In the genomic region with DNA sequence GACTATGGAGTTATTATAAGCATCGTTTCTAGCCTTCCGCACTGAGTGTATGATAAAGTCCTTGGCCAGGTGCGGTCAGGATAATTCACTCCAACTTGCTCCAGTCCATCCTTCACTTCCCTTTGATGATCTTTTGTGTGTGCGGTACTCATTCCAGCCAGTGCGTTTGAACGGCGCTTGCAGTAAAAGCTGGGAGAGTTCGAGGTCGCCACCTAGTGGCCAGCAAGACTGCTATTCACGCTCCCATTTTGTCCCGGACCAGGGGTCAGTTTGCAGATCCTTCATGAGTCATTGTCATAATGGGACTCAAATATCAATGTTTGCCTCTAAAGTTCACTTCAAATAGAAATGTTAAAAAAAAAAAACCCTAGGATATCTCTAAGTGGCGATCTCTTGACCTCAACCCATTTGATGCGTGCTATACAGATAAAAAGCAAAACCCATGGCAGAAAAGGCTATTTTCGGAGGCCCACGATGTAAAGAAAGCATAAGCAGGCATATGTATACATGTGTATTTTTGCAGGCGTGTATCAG, we compare ENCODE assay signal across 8 cellular contexts.
DNase-seq lines count a peak whose midpoint lies in the region; ATAC-seq and TF ChIP-seq lines count a peak whose summit lies in the region.

No MANE protein-coding gene starts in this region.

- intact Hi-C loops in activated CD4-positive, alpha-beta T cell treated with anti-CD3 and anti-CD28 coated beads, Interleukin-2, amount 10 ng/mL, durations not matched to agents 24 days and 14 days (cut with micrococcal nuclease) = no loop called here

- ATAC-seq in left lobe of liver (peak; percentile 99), HG02763 (IDR thresholded peaks at IDR 0.05; ENCODE audit: unreplicated experiment) (no peak)
- peak; percentile 73 to 75 for ATAC-seq in stimulated activated naive B cell treated with anti-CD40 and anti-IgM and Interleukin-4, amounts not matched to agents 10 μg/mL and 1 μg/mL and 100 μg/mL, for 72 hours (replicated peaks)

- H3K27ac Mint-ChIP-seq in activated CD4-positive, alpha-beta T cell treated with anti-CD3 and anti-CD28 coated beads, Interleukin-2, amount 10 ng/mL, durations not matched to agents 24 days and 14 days = no peak overlapping the region
- H3K27ac Mint-ChIP-seq in stimulated activated naive B cell treated with anti-CD40 and anti-IgM and Interleukin-4, amounts not matched to agents 10 μg/mL and 1 μg/mL and 100 μg/mL, for 72 hours = no peak overlapping the region

- peaks cover 3% of the 10 kb centered on the region for H3K9me3 Mint-ChIP-seq in activated CD4-positive, alpha-beta T cell treated with anti-CD3 and anti-CD28 coated beads, Interleukin-2, amount 10 ng/mL, durations not matched to agents 24 days and 14 days
- H3K9me3 Mint-ChIP-seq in stimulated activated naive B cell treated with anti-CD40 and anti-IgM and Interleukin-4, amounts not matched to agents 10 μg/mL and 1 μg/mL and 100 μg/mL, for 72 hours = peaks cover 1 to 4% of the 10 kb centered on the region in 2 donors

- no peaks in the 10 kb centered on the region for H3K36me3 Mint-ChIP-seq in activated CD4-positive, alpha-beta T cell treated with anti-CD3 and anti-CD28 coated beads, Interleukin-2, amount 10 ng/mL, durations not matched to agents 24 days and 14 days (ENCODE audit: low read depth)
- H3K36me3 Mint-ChIP-seq in stimulated activated naive B cell treated with anti-CD40 and anti-IgM and Interleukin-4, amounts not matched to agents 10 μg/mL and 1 μg/mL and 100 μg/mL, for 72 hours = no peaks in the 10 kb centered on the region

- peak; percentile 69 for DNase-seq in activated CD4-positive, alpha-beta T cell treated with anti-CD3 and anti-CD28 coated beads, Interleukin-2, amount 10 ng/mL, durations not matched to agents 24 days and 14 days
- no peak for DNase-seq in activated CD4-positive, alpha-beta T cell treated with anti-CD3 and anti-CD28 coated beads for 4 hours
- peak; percentile 74 for DNase-seq in Jurkat, Clone E6-1 (ENCODE audit: low read depth, low spot score)
- DNase-seq in OCI-M1 (lab: John Stamatoyannopoulos, UW) = peak; percentile 81
- peak; percentile 27 to 69 for DNase-seq in cardiac fibroblast (ENCODE audit: low read depth in 2 of 2)
- DNase-seq in left lobe of liver (ENCODE audit: low spot score) = peak; percentile 75
- DNase-seq in stimulated activated naive B cell treated with anti-CD40 and anti-IgM and Interleukin-4, amounts not matched to agents 10 μg/mL and 1 μg/mL and 100 μg/mL, for 72 hours = peak; percentile 22

- no peaks in the 10 kb centered on the region for H3K27me3 Mint-ChIP-seq in activated CD4-positive, alpha-beta T cell treated with anti-CD3 and anti-CD28 coated beads, Interleukin-2, amount 10 ng/mL, durations not matched to agents 24 days and 14 days
- peaks cover 0 to 4% of the 10 kb centered on the region in 2 donors for H3K27me3 Mint-ChIP-seq in stimulated activated naive B cell treated with anti-CD40 and anti-IgM and Interleukin-4, amounts not matched to agents 10 μg/mL and 1 μg/mL and 100 μg/mL, for 72 hours

- no peaks in the 10 kb centered on the region for H3K4me1 Mint-ChIP-seq in activated CD4-positive, alpha-beta T cell treated with anti-CD3 and anti-CD28 coated beads, Interleukin-2, amount 10 ng/mL, durations not matched to agents 24 days and 14 days
- peaks cover 0 to 2% of the 10 kb centered on the region in 2 donors for H3K4me1 Mint-ChIP-seq in stimulated activated naive B cell treated with anti-CD40 and anti-IgM and Interleukin-4, amounts not matched to agents 10 μg/mL and 1 μg/mL and 100 μg/mL, for 72 hours

- no peak overlapping the region for H3K4me3 ChIP-seq in Jurkat, Clone E6-1 (ENCODE audit: low read length)
- H3K4me3 ChIP-seq in cardiac fibroblast (replicated peaks in 1 of 2; ENCODE audit: low read depth in 2 of 2, low read length in 2 of 2) = no peak overlapping the region

- TF ChIP-seq CTCF in cardiac fibroblast (IDR thresholded peaks at IDR 0.05; ENCODE audit: low read depth, low read length) = peak; percentile 83

- no peak overlapping the region for H3K4me3 Mint-ChIP-seq in activated CD4-positive, alpha-beta T cell treated with anti-CD3 and anti-CD28 coated beads, Interleukin-2, amount 10 ng/mL, durations not matched to agents 24 days and 14 days
- no peak overlapping the region for H3K4me3 Mint-ChIP-seq in stimulated activated naive B cell treated with anti-CD40 and anti-IgM and Interleukin-4, amounts not matched to agents 10 μg/mL and 1 μg/mL and 100 μg/mL, for 72 hours

Comparison
In these comparisons a context has a peak if more than half of its experiments do, and no peak if none do; other contexts are left out.
1. DNase-seq: peak in activated CD4-positive, alpha-beta T cell treated with anti-CD3 and anti-CD28 coated beads, Interleukin-2, amount 10 ng/mL, durations not matched to agents 24 days and 14 days (single experiment), Jurkat, Clone E6-1 (single experiment), OCI-M1 (single experiment), cardiac fibroblast (2 of 2), left lobe of liver (single experiment) and stimulated activated naive B cell treated with anti-CD40 and anti-IgM and Interleukin-4, amounts not matched to agents 10 μg/mL and 1 μg/mL and 100 μg/mL, for 72 hours (single experiment); none in activated CD4-positive, alpha-beta T cell treated with anti-CD3 and anti-CD28 coated beads for 4 hours (0 of 2).